In the genomic region with DNA sequence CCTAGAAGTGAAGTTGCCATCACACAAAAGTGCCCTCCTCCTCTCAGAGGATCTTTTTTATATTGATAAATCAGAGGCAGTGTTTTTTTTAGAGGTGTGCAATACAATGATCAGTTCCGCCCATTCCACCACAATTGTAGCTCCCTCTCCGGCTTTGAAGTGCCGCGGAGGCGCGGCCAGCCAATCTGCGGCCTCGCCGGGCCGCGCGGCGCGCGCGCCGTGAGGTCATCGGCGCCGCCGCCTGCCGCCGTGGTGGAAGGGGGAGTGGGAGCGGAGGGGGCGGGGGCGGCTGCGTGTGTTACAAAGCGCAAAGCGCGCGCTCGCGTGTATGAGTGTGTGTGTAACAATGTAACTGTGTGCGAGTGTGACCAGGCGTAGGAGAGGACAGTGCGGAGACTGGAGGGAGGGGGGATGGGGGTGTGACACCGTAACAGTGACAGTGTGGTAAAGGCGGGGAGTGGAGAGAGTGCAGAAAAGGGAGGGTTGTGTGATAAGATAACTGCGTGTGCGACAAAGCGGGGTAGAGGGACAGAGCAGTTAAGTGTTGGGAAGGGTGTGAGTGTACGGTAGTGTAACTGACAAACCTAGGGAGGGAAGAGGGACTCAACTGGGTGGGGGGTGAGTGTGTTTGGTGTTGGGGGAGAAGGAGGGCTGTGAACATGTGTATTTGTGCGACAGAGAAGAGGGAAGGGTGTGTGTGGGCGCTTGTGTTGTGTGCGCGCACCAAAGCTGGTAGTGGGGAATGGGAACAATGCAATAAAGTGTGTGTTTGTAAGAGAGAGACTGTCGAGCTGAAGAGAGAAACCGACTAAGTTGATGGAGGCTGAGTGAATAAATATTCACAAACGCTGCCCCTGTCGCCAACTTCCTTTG, we compare ENCODE assay signal across 8 cellular contexts. TPM values are rescaled to one million over a fixed set of nuclear protein-coding genes. Genes with fewer than 3 reads are reported as not detected.
DNase-seq lines count a peak whose midpoint lies in the region; ATAC-seq and TF ChIP-seq lines count a peak whose summit lies in the region.

SP8 (minus strand) TSS at position 108 of the 873 bp plus-strand sequence; CDS start at position 20, 88 bp downstream.

- no peaks in the 10 kb centered on the region for H3K27me3 ChIP-seq in Karpas-422 (ENCODE audit: low read length)

- no peaks in the 10 kb centered on the region for H3K9me3 ChIP-seq in Karpas-422 (ENCODE audit: low read length)

- peaks cover 63 to 81% of the 10 kb centered on the region in 2 donors for H3K27me3 Mint-ChIP-seq in effector memory CD8-positive, alpha-beta T cell
- H3K27me3 Mint-ChIP-seq in nephron progenitor cell (ENCODE audit: low read depth, poor library complexity) = peaks cover 78% of the 10 kb centered on the region

- no peak within 1 kb of the TSS for H3K4me3 ChIP-seq in Karpas-422 (ENCODE audit: low read length)

- DNase-seq in CMK (ENCODE audit: low read depth) = peak; percentile 63
- peak in 46 of 76 experiments; percentile 2 to 65 (median 38) for DNase-seq in HUDEP-2 (lab: John Stamatoyannopoulos, UW; ENCODE audit: unreplicated experiment in 76 of 76)
- DNase-seq in SHP77 treated with DMSO at 0.1 percent for 48 hours (lab: John Stamatoyannopoulos, UW) = peak; percentile 63
- DNase-seq in effector memory CD8-positive, alpha-beta T cell = no peak
- peak; percentile 83 for DNase-seq in nephron progenitor cell
- DNase-seq in Karpas-422 = no peak
- no peak for DNase-seq in NOMO-1 (lab: John Stamatoyannopoulos, UW; ENCODE audit: unreplicated experiment in 2 of 2)

- peaks cover 0 to 11% of the 10 kb centered on the region in 2 donors for H3K9me3 Mint-ChIP-seq in effector memory CD8-positive, alpha-beta T cell
- H3K9me3 Mint-ChIP-seq in nephron progenitor cell = no peaks in the 10 kb centered on the region

- H3K36me3 Mint-ChIP-seq in effector memory CD8-positive, alpha-beta T cell (ENCODE audit: insufficient read depth) = peaks cover 13% of the 10 kb centered on the region
- no peaks in the 10 kb centered on the region for H3K36me3 Mint-ChIP-seq in nephron progenitor cell (ENCODE audit: low read depth)

- peaks cover 9 to 17% of the 10 kb centered on the region in 2 donors for H3K4me1 Mint-ChIP-seq in effector memory CD8-positive, alpha-beta T cell (ENCODE audit: low read depth in 2 of 2)
- peaks cover 70% of the 10 kb centered on the region for H3K4me1 Mint-ChIP-seq in nephron progenitor cell

- H3K4me3 Mint-ChIP-seq in effector memory CD8-positive, alpha-beta T cell = peak within 1 kb of the TSS; percentile 64 to 70
- H3K4me3 Mint-ChIP-seq in nephron progenitor cell = peak within 1 kb of the TSS; percentile 91

- ATAC-seq in effector memory CD8-positive, alpha-beta T cell (replicated peaks) = no peak
- no peak for ATAC-seq in HG02678 (IDR thresholded peaks at IDR 0.05; ENCODE audit: unreplicated experiment)

- H3K27ac Mint-ChIP-seq in effector memory CD8-positive, alpha-beta T cell = peak within 1 kb of the TSS in 1 of 2 donors; percentile 11
- peak within 1 kb of the TSS; percentile 94 for H3K27ac Mint-ChIP-seq in nephron progenitor cell

- no peak within 1 kb of the TSS for H3K4me2 ChIP-seq in Karpas-422 (ENCODE audit: low read depth, low read length, poor library complexity, severe bottlenecking)

- H4K20me1 ChIP-seq in Karpas-422 (ENCODE audit: insufficient read depth, low read depth, low read length) = no peaks in the 10 kb centered on the region

- no peaks in the 10 kb centered on the region for H3K79me2 ChIP-seq in Karpas-422 (ENCODE audit: low read length)

- no peaks in the 10 kb centered on the region for H3K36me3 ChIP-seq in Karpas-422 (ENCODE audit: insufficient read depth, low read length)

- H3K4me1 ChIP-seq in Karpas-422 (ENCODE audit: low read length) = no peaks in the 10 kb centered on the region

- H3K27ac ChIP-seq in Karpas-422 (ENCODE audit: low read length) = no peak within 1 kb of the TSS

- no peak within 1 kb of the TSS for H2AFZ ChIP-seq in Karpas-422 (ENCODE audit: low read length)

- H3K9ac ChIP-seq in Karpas-422 (ENCODE audit: low read length) = no peak within 1 kb of the TSS

- no peak for TF ChIP-seq CTCF in nephron progenitor cell (IDR thresholded peaks at IDR 0.05)

- no peaks in the 10 kb centered on the region for H3K9me2 ChIP-seq in Karpas-422 (replicated peaks; ENCODE audit: insufficient read depth, low read length)

RNA-seq across cellular contexts. Expression of gene SP8, which starts in this region (rescaled TPM):
- total RNA-seq in Karpas-422 (2014; rRNA removed; shearing (Covaris generic); ENCODE audit: low replicate concordance) = not detected in 2 replicates

Comparison
In these comparisons a context has a peak if more than half of its experiments do, and no peak if none do; other contexts are left out.
1. DNase-seq: peak in CMK (single experiment), HUDEP-2 (46 of 76), SHP77 treated with DMSO at 0.1 percent for 48 hours (single experiment) and nephron progenitor cell (single experiment); none in effector memory CD8-positive, alpha-beta T cell (0 of 3), Karpas-422 (single experiment) and NOMO-1 (0 of 2).